ENCODE assay signal across 8 cellular contexts in genomic region chr5:42767491-42768105, GRCh38. TPM values are rescaled to one million over a fixed set of nuclear protein-coding genes. Genes with fewer than 3 reads are reported as not detected.
DNase-seq lines count a peak whose midpoint lies in the region; ATAC-seq and TF ChIP-seq lines count a peak whose summit lies in the region.

No MANE protein-coding gene starts in this region.

- peaks cover 32% of the 10 kb centered on the region for H3K27me3 Mint-ChIP-seq in activated CD8-positive, alpha-beta memory T cell treated with anti-CD3 and anti-CD28 coated beads, Interleukin-2, amount 10 ng/mL, durations not matched to agents 7 days and 5 days

- no peak overlapping the region for H3K27ac Mint-ChIP-seq in activated CD8-positive, alpha-beta memory T cell treated with anti-CD3 and anti-CD28 coated beads, Interleukin-2, amount 10 ng/mL, durations not matched to agents 7 days and 5 days

- H3K36me3 Mint-ChIP-seq in activated CD8-positive, alpha-beta memory T cell treated with anti-CD3 and anti-CD28 coated beads, Interleukin-2, amount 10 ng/mL, durations not matched to agents 7 days and 5 days, result peaks cover 9% of the 10 kb centered on the region

- in situ Hi-C loops in GM13976 (cut with MboI; ENCODE audit: low sequenced_read_pairs, unreplicated experiment), result loop anchor here (25.0 kb wide), 1 partner anchor 905 kb away; the partner anchor contains the start of gene OXCT1
- in situ Hi-C loops in astrocyte of the spinal cord (cut with HindIII; ENCODE audit: low sequenced_read_pairs), result no loop called here

- H3K4me1 Mint-ChIP-seq in activated CD8-positive, alpha-beta memory T cell treated with anti-CD3 and anti-CD28 coated beads, Interleukin-2, amount 10 ng/mL, durations not matched to agents 7 days and 5 days, result no peaks in the 10 kb centered on the region

- no peak overlapping the region for H3K4me3 ChIP-seq in astrocyte of the spinal cord (ENCODE audit: low read depth, low read length)

- H3K4me3 Mint-ChIP-seq in activated CD8-positive, alpha-beta memory T cell treated with anti-CD3 and anti-CD28 coated beads, Interleukin-2, amount 10 ng/mL, durations not matched to agents 7 days and 5 days, result no peak overlapping the region

- CTCF ChIA-PET in activated CD8-positive, alpha-beta memory T cell treated with anti-CD3 and anti-CD28 coated beads, Interleukin-2, amount 10 ng/mL, durations not matched to agents 7 days and 5 days (lab: Charles Lee), result interaction anchor here (0.7 to 1.7 kb wide), 12 partner anchors 15 to 344 kb away, joined by 3 to 8 read pairs (median 4); partner anchors contain the start of gene GHR

- TF ChIP-seq CTCF in GM13976 (IDR thresholded peaks at IDR 0.05; ENCODE audit: borderline replicate concordance, control extremely low read depth, extremely low read depth, insufficient read depth, missing control alignments) (peak; percentile 6), astrocyte of the spinal cord (IDR thresholded peaks at IDR 0.05; ENCODE audit: low read depth, low read length) (peak; percentile 33)

- no peaks in the 10 kb centered on the region for H3K9me3 Mint-ChIP-seq in activated CD8-positive, alpha-beta memory T cell treated with anti-CD3 and anti-CD28 coated beads, Interleukin-2, amount 10 ng/mL, durations not matched to agents 7 days and 5 days (ENCODE audit: low read depth)

- ATAC-seq in activated CD8-positive, alpha-beta memory T cell treated with anti-CD3 and anti-CD28 coated beads, Interleukin-2, amount 10 ng/mL, durations not matched to agents 7 days and 5 days, result no peak

- peak; percentile 52 for DNase-seq in AG08395 (ENCODE audit: low spot score)
- peak; percentile 27 for DNase-seq in GM13976 (ENCODE audit: low spot score)
- peak; percentile 1 for DNase-seq in NCI-H1105 (lab: John Stamatoyannopoulos, UW)
- DNase-seq in astrocyte of the spinal cord (ENCODE audit: low read depth, low spot score), result peak; percentile 44
- DNase-seq in kidney tubule cell (ENCODE audit: low spot score), result peak; percentile 49
- DNase-seq in COLO668 (lab: John Stamatoyannopoulos, UW; ENCODE audit: unreplicated experiment), result no peak
- no peak for DNase-seq in activated CD8-positive, alpha-beta memory T cell treated with anti-CD3 and anti-CD28 coated beads, Interleukin-2, amount 10 ng/mL, durations not matched to agents 7 days and 5 days
- no peak for DNase-seq in activated CD8-positive, alpha-beta memory T cell treated with anti-CD3 and anti-CD28 coated beads, Interleukin-2, amount 50 U/mL, for 48 hours

RNA-seq across cellular contexts. Expression of gene CCDC152, which starts 11.0 kb away (rescaled TPM):
- 1 to 10 TPM; 6.4 to 6.9 TPM for total RNA-seq in activated CD8-positive, alpha-beta memory T cell treated with anti-CD3 and anti-CD28 coated beads, Interleukin-2, amount 10 ng/mL, durations not matched to agents 7 days and 5 days

RNA-seq across cellular contexts. Expression of gene SELENOP, which starts 44.1 kb away (rescaled TPM):
- under 1 TPM; 0.12 to 0.53 TPM for total RNA-seq in activated CD8-positive, alpha-beta memory T cell treated with anti-CD3 and anti-CD28 coated beads, Interleukin-2, amount 10 ng/mL, durations not matched to agents 7 days and 5 days

Comparison
In these comparisons a context has a peak if more than half of its experiments do, and no peak if none do; other contexts are left out.
1. DNase-seq: peak in AG08395 (single experiment), GM13976 (single experiment), NCI-H1105 (single experiment), astrocyte of the spinal cord (single experiment) and kidney tubule cell (single experiment); none in COLO668 (single experiment), activated CD8-positive, alpha-beta memory T cell treated with anti-CD3 and anti-CD28 coated beads, Interleukin-2, amount 10 ng/mL, durations not matched to agents 7 days and 5 days (single experiment) and activated CD8-positive, alpha-beta memory T cell treated with anti-CD3 and anti-CD28 coated beads, Interleukin-2, amount 50 U/mL, for 48 hours (single experiment).